18 cellular contexts compared by ENCODE assay signal in the genomic region with DNA sequence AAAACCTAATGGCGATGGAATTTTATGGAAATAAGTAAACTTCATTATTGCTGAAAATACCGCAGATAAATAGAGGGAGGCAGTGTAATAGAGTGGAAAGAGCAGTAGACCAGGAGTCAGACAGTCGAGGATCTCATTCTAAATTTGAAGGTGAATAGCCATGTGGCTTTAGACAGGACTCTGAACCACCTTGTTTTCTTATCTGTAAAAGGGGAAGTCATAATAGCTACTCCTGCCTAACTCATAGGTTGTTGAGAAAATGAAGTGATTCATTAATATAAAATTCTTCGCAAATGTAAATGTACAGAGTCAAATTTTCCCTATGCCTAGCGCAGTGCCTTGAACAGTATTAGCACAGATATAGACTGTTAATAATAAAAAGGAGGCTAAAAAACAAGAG.
"Had no signal": no experiment of that assay in that cellular context is flagged by ENCODE, and none has a peak within 500 bp of the region (broad histone marks: within the 10 kb centered on the region; RNA-seq: fewer than 3 reads in every experiment).

No MANE protein-coding gene starts in this region.

- H3K4me3 Mint-ChIP-seq: dendritic cell treated with granulocyte-macrophage colony-stimulating factor and Interleukin-4, amounts not matched to agents 40 ng/mL and 50 ng/mL, for 4 days; naive thymus-derived CD8-positive, alpha-beta T cell; neural crest cell; stimulated activated naive B cell treated with anti-CD40 and anti-IgM and Interleukin-4, amounts not matched to agents 10 μg/mL and 1 μg/mL and 100 μg/mL, for 72 hours; stimulated activated naive CD8-positive, alpha-beta T cell treated with anti-CD3 and anti-CD28 coated beads, Interleukin-15, amount 100 ng/mL, for 72 hours had no signal

- H3K9me3 Mint-ChIP-seq: dendritic cell treated with granulocyte-macrophage colony-stimulating factor and Interleukin-4, amounts not matched to agents 40 ng/mL and 50 ng/mL, for 4 days; naive thymus-derived CD8-positive, alpha-beta T cell; neural crest cell; stimulated activated naive B cell treated with anti-CD40 and anti-IgM and Interleukin-4, amounts not matched to agents 10 μg/mL and 1 μg/mL and 100 μg/mL, for 72 hours; stimulated activated naive CD8-positive, alpha-beta T cell treated with anti-CD3 and anti-CD28 coated beads, Interleukin-15, amount 100 ng/mL, for 72 hours had no signal

- H3K4me3 ChIP-seq: heart left ventricle, mucosa of descending colon, ovary, right atrium auricular region, sigmoid colon, skin epidermis, testis, tibial nerve had no signal

- H3K27me3 ChIP-seq: heart left ventricle, ovary, right atrium auricular region, sigmoid colon, testis, tibial nerve had no signal

- H3K36me3 ChIP-seq: heart left ventricle, ovary, right atrium auricular region, sigmoid colon, tibial nerve had no signal

- DNase-seq: heart left ventricle; hypothalamus; kidney glomerular epithelial cell; mucosa of descending colon; naive thymus-derived CD8-positive, alpha-beta T cell; nucleus accumbens; ovary; sigmoid colon; stimulated activated CD4-positive, alpha-beta T cell treated with anti-CD3 and anti-CD28 coated beads, Interleukin-2, amount 100 ng/mL, for 24 hours; stimulated activated CD4-positive, alpha-beta T cell treated with anti-CD3 and anti-CD28 coated beads, Interleukin-4, amount 100 ng/mL, for 4 hours; stimulated activated naive B cell treated with anti-CD40 and anti-IgM and Interleukin-4, amounts not matched to agents 10 μg/mL and 1 μg/mL and 100 μg/mL, for 72 hours; stimulated activated naive CD8-positive, alpha-beta T cell treated with anti-CD3 and anti-CD28 coated beads, Interleukin-15, amount 100 ng/mL, for 72 hours; testis had no signal

- H3K27ac ChIP-seq: heart left ventricle, ovary, right atrium auricular region, sigmoid colon, skin epidermis, testis, tibial nerve had no signal

- H3K27ac Mint-ChIP-seq: dendritic cell treated with granulocyte-macrophage colony-stimulating factor and Interleukin-4, amounts not matched to agents 40 ng/mL and 50 ng/mL, for 4 days; stimulated activated naive B cell treated with anti-CD40 and anti-IgM and Interleukin-4, amounts not matched to agents 10 μg/mL and 1 μg/mL and 100 μg/mL, for 72 hours; stimulated activated naive CD8-positive, alpha-beta T cell treated with anti-CD3 and anti-CD28 coated beads, Interleukin-15, amount 100 ng/mL, for 72 hours had no signal

- H3K4me1 ChIP-seq: right atrium auricular region had no signal

- ATAC-seq: heart left ventricle; mucosa of descending colon; naive thymus-derived CD8-positive, alpha-beta T cell; stimulated activated naive CD8-positive, alpha-beta T cell treated with anti-CD3 and anti-CD28 coated beads, Interleukin-15, amount 100 ng/mL, for 72 hours had no signal

- H3K27me3 Mint-ChIP-seq: dendritic cell treated with granulocyte-macrophage colony-stimulating factor and Interleukin-4, amounts not matched to agents 40 ng/mL and 50 ng/mL, for 4 days; naive thymus-derived CD8-positive, alpha-beta T cell; stimulated activated naive B cell treated with anti-CD40 and anti-IgM and Interleukin-4, amounts not matched to agents 10 μg/mL and 1 μg/mL and 100 μg/mL, for 72 hours; stimulated activated naive CD8-positive, alpha-beta T cell treated with anti-CD3 and anti-CD28 coated beads, Interleukin-15, amount 100 ng/mL, for 72 hours had no signal

- H3K9me3 ChIP-seq: heart left ventricle, mucosa of descending colon, ovary, right atrium auricular region, sigmoid colon, testis, tibial nerve had no signal
